Comparison of ENCODE assay signal across 8 cellular contexts in genomic region chr4:127479031-127479622, GRCh38.
DNase-seq lines count a peak whose midpoint lies in the region; ATAC-seq and TF ChIP-seq lines count a peak whose summit lies in the region.

No MANE protein-coding gene starts in this region.

- H3K27me3 ChIP-seq in breast epithelium = no peaks in the 10 kb centered on the region
- no peaks in the 10 kb centered on the region for H3K27me3 ChIP-seq in neural cell (ENCODE audit: insufficient read depth, low read depth, low read length)
- H3K27me3 ChIP-seq in right atrium auricular region = no peaks in the 10 kb centered on the region

- peak; percentile 58 for TF ChIP-seq CTCF in activated CD8-positive, alpha-beta T cell treated with anti-CD3 and anti-CD28 coated beads for 36 hours (IDR thresholded peaks at IDR 0.05)
- TF ChIP-seq CTCF in breast epithelium (IDR thresholded peaks at IDR 0.05) (peak in 2 of 3 donors; percentile 30 to 39), neural cell (IDR thresholded peaks at IDR 0.05; ENCODE audit: poor library complexity, severe bottlenecking) (peak; percentile 78), right atrium auricular region (IDR thresholded peaks at IDR 0.05) (peak in 1 of 2 donors; percentile 64)

- H3K27me3 Mint-ChIP-seq in activated CD8-positive, alpha-beta T cell treated with anti-CD3 and anti-CD28 coated beads for 36 hours = no peaks in the 10 kb centered on the region
- no peaks in the 10 kb centered on the region for H3K27me3 Mint-ChIP-seq in activated CD8-positive, alpha-beta T cell treated with anti-CD3 and anti-CD28 coated beads, Interleukin-2, amount 10 ng/mL, durations not matched to agents 7 days and 5 days (ENCODE audit: low read depth)

- H2AFZ ChIP-seq in neural cell (ENCODE audit: low read depth, low read length) = no peak overlapping the region

- H3K79me2 ChIP-seq in neural cell (replicated peaks; ENCODE audit: insufficient read depth, low read length) = no peaks in the 10 kb centered on the region

- no peak for TF ChIP-seq EP300 in neural cell (conservative IDR thresholded peaks at IDR 0.05; ENCODE audit: poor library complexity, severe bottlenecking)

- H3K4me3 ChIP-seq in breast epithelium = no peak overlapping the region
- no peak overlapping the region for H3K4me3 ChIP-seq in neural cell (ENCODE audit: low read length)
- no peak overlapping the region for H3K4me3 ChIP-seq in right atrium auricular region

- H3K4me2 ChIP-seq in neural cell (ENCODE audit: low read length) = no peak overlapping the region

- no peak overlapping the region for H3K9ac ChIP-seq in neural cell (ENCODE audit: low read length)

- no peak overlapping the region for H3K4me3 Mint-ChIP-seq in activated CD8-positive, alpha-beta T cell treated with anti-CD3 and anti-CD28 coated beads for 36 hours
- H3K4me3 Mint-ChIP-seq in activated CD8-positive, alpha-beta T cell treated with anti-CD3 and anti-CD28 coated beads, Interleukin-2, amount 10 ng/mL, durations not matched to agents 7 days and 5 days = no peak overlapping the region

- intact Hi-C loops in activated CD8-positive, alpha-beta T cell treated with anti-CD3 and anti-CD28 coated beads for 36 hours (cut with micrococcal nuclease) = no loop called here
- intact Hi-C loops in breast epithelium (cut with DNase I; ENCODE audit: low total_unique reads) = no loop called here

- TF ChIP-seq RAD21 in neural cell (conservative IDR thresholded peaks at IDR 0.05) = peak; percentile 87

- no peak for DNase-seq in activated CD8-positive, alpha-beta T cell treated with anti-CD3 and anti-CD28 coated beads for 36 hours
- DNase-seq in activated CD8-positive, alpha-beta T cell treated with anti-CD3 and anti-CD28 coated beads, Interleukin-2, amount 10 ng/mL, durations not matched to agents 7 days and 5 days = no peak
- DNase-seq in NCI-H1694 (lab: John Stamatoyannopoulos, UW) = peak; percentile 39
- no peak for DNase-seq in breast epithelium (ENCODE audit: low spot score in 2 of 2)
- no peak for DNase-seq in NCI-H1436 (lab: John Stamatoyannopoulos, UW)
- no peak for DNase-seq in right atrium auricular region (ENCODE audit: low spot score)

- TF ChIP-seq POLR2A in breast epithelium (IDR thresholded peaks at IDR 0.05) = no peak

- no peaks in the 10 kb centered on the region for H3K9me2 ChIP-seq in neural cell (ENCODE audit: insufficient read depth, low read length)

- H3F3A ChIP-seq in neural cell (ENCODE audit: insufficient read depth, low read length, poor library complexity, severe bottlenecking) = no peaks in the 10 kb centered on the region

- POLR2A ChIA-PET in activated CD8-positive, alpha-beta T cell treated with anti-CD3 and anti-CD28 coated beads for 36 hours (lab: Charles Lee) = no interaction called here
- POLR2A ChIA-PET in activated CD8-positive, alpha-beta T cell treated with anti-CD3 and anti-CD28 coated beads, Interleukin-2, amount 10 ng/mL, durations not matched to agents 7 days and 5 days (lab: Charles Lee) = no interaction called here

- H3K4me1 ChIP-seq in breast epithelium (no peaks in the 10 kb centered on the region), right atrium auricular region (no peaks in the 10 kb centered on the region)

- H3K36me3 Mint-ChIP-seq in activated CD8-positive, alpha-beta T cell treated with anti-CD3 and anti-CD28 coated beads for 36 hours (ENCODE audit: low read depth) = no peaks in the 10 kb centered on the region
- no peaks in the 10 kb centered on the region for H3K36me3 Mint-ChIP-seq in activated CD8-positive, alpha-beta T cell treated with anti-CD3 and anti-CD28 coated beads, Interleukin-2, amount 10 ng/mL, durations not matched to agents 7 days and 5 days (ENCODE audit: low read depth)

- no peaks in the 10 kb centered on the region for H3K36me3 ChIP-seq in breast epithelium
- no peaks in the 10 kb centered on the region for H3K36me3 ChIP-seq in neural cell (ENCODE audit: insufficient read depth, low read length)
- H3K36me3 ChIP-seq in right atrium auricular region = no peaks in the 10 kb centered on the region

- no peak for ATAC-seq in activated CD8-positive, alpha-beta T cell treated with anti-CD3 and anti-CD28 coated beads for 36 hours
- no peak for ATAC-seq in activated CD8-positive, alpha-beta T cell treated with anti-CD3 and anti-CD28 coated beads, Interleukin-2, amount 10 ng/mL, durations not matched to agents 7 days and 5 days
- no peak for ATAC-seq in GM21576 (IDR thresholded peaks at IDR 0.05; ENCODE audit: unreplicated experiment)

- no peaks in the 10 kb centered on the region for H4K20me1 ChIP-seq in neural cell (ENCODE audit: insufficient read depth)

- no peaks in the 10 kb centered on the region for H3K4me1 Mint-ChIP-seq in activated CD8-positive, alpha-beta T cell treated with anti-CD3 and anti-CD28 coated beads for 36 hours (ENCODE audit: low read depth)
- no peaks in the 10 kb centered on the region for H3K4me1 Mint-ChIP-seq in activated CD8-positive, alpha-beta T cell treated with anti-CD3 and anti-CD28 coated beads, Interleukin-2, amount 10 ng/mL, durations not matched to agents 7 days and 5 days (ENCODE audit: low read depth)

- H3K9me3 Mint-ChIP-seq in activated CD8-positive, alpha-beta T cell treated with anti-CD3 and anti-CD28 coated beads for 36 hours = no peaks in the 10 kb centered on the region
- H3K9me3 Mint-ChIP-seq in activated CD8-positive, alpha-beta T cell treated with anti-CD3 and anti-CD28 coated beads, Interleukin-2, amount 10 ng/mL, durations not matched to agents 7 days and 5 days (ENCODE audit: insufficient read depth) = no peaks in the 10 kb centered on the region

- H3K27ac ChIP-seq in breast epithelium = no peak overlapping the region
- no peak overlapping the region for H3K27ac ChIP-seq in neural cell (ENCODE audit: low read length)
- no peak overlapping the region for H3K27ac ChIP-seq in right atrium auricular region

- CTCF ChIA-PET in activated CD8-positive, alpha-beta T cell treated with anti-CD3 and anti-CD28 coated beads for 36 hours (lab: Charles Lee) = interaction anchor here (0.8 kb wide), 1 partner anchor 544 kb away, joined by 3 read pairs; no protein-coding TSS in a partner anchor
- CTCF ChIA-PET in activated CD8-positive, alpha-beta T cell treated with anti-CD3 and anti-CD28 coated beads, Interleukin-2, amount 10 ng/mL, durations not matched to agents 7 days and 5 days (lab: Charles Lee) = no interaction called here

- H3K9me3 ChIP-seq in breast epithelium = no peaks in the 10 kb centered on the region
- H3K9me3 ChIP-seq in neural cell (ENCODE audit: low read length) = no peaks in the 10 kb centered on the region
- H3K9me3 ChIP-seq in right atrium auricular region = no peaks in the 10 kb centered on the region

- no peak overlapping the region for H3K27ac Mint-ChIP-seq in activated CD8-positive, alpha-beta T cell treated with anti-CD3 and anti-CD28 coated beads for 36 hours
- H3K27ac Mint-ChIP-seq in activated CD8-positive, alpha-beta T cell treated with anti-CD3 and anti-CD28 coated beads, Interleukin-2, amount 10 ng/mL, durations not matched to agents 7 days and 5 days = no peak overlapping the region

TF ChIP-seq in neural cell, 6 proteins besides CTCF, POLR2A, EP300 and RAD21:
- peak; percentile 81 for TF ChIP-seq SMC3 (conservative IDR thresholded peaks at IDR 0.05; ENCODE audit: poor library complexity)
- no peak for TF ChIP-seq EZH2 (IDR thresholded peaks at IDR 0.05; ENCODE audit: borderline replicate concordance, insufficient read depth, low read length, poor library complexity, severe bottlenecking)
- no peak for TF ChIP-seq MXI1 (conservative IDR thresholded peaks at IDR 0.05; ENCODE audit: poor library complexity, severe bottlenecking)
